17 cellular contexts compared by ENCODE assay signal in genomic region chr1:211339631-211340041, GRCh38. TPM values are rescaled to one million over a fixed set of nuclear protein-coding genes. Genes with fewer than 3 reads are reported as not detected.
DNase-seq lines count a peak whose midpoint lies in the region; ATAC-seq, FAIRE-seq and TF ChIP-seq lines count a peak whose summit lies in the region.
"Had no signal": no experiment of that assay in that cellular context is flagged by ENCODE, and none has a peak within 500 bp of the region (broad histone marks: within the 10 kb centered on the region; RNA-seq: fewer than 3 reads in every experiment).

No MANE protein-coding gene starts in this region.

- peaks cover 94% of the 10 kb centered on the region for H3K4me1 Mint-ChIP-seq in CD8-positive, alpha-beta T cell (ENCODE audit: low read depth)
- peaks cover 45% of the 10 kb centered on the region for H3K4me1 Mint-ChIP-seq in WTC11
- H3K4me1 Mint-ChIP-seq in memory B cell, result peaks cover 70% of the 10 kb centered on the region

- peaks cover 34% of the 10 kb centered on the region for H3K36me3 Mint-ChIP-seq in CD8-positive, alpha-beta T cell
- H3K36me3 Mint-ChIP-seq in WTC11, result no peaks in the 10 kb centered on the region
- H3K36me3 Mint-ChIP-seq in memory B cell, result peaks cover 28% of the 10 kb centered on the region

- ATAC-seq in A549 (peak; percentile 17 to 28; a peak in 2 of 6 replicates), WTC11 (peak; percentile 50; the same call in 1 of the 2 replicates), memory B cell (ENCODE audit: low read depth) (peak; percentile 45)
- ATAC-seq in CD8-positive, alpha-beta T cell, result peak; percentile 28

- no peak for FAIRE-seq in A549 (lab: Jason Lieb, UNC)
- FAIRE-seq: TTC549 had no signal

- H3K36me3 ChIP-seq in CD8-positive, alpha-beta T cell (ENCODE audit: insufficient read depth, low read length), result no peaks in the 10 kb centered on the region
- no peaks in the 10 kb centered on the region for H3K36me3 ChIP-seq in H7 (replicated peaks; ENCODE audit: control insufficient read depth, insufficient read depth, low read length)

- no peaks in the 10 kb centered on the region for H3K9me3 ChIP-seq in A549
- H3K9me3 ChIP-seq in CD8-positive, alpha-beta T cell (ENCODE audit: low read length), result no peaks in the 10 kb centered on the region

- peak overlapping the region; percentile 65 for H3K27ac Mint-ChIP-seq in CD8-positive, alpha-beta T cell
- H3K27ac Mint-ChIP-seq in WTC11, result no peak overlapping the region
- H3K27ac Mint-ChIP-seq in memory B cell, result peak overlapping the region; percentile 87

- intact Hi-C loops in CD8-positive, alpha-beta T cell (cut with DNase I, micrococcal nuclease), result no loop called here

- CTCF ChIA-PET in A549 (lab: Yijun Ruan, JAX), result interaction anchor here (0.7 to 3.2 kb wide), 4 partner anchors 12 to 316 kb away, joined by 3 to 22 read pairs (median 9); partner anchors contain the start of gene TRAF5
- CTCF ChIA-PET in CD8-positive, alpha-beta T cell (lab: Charles Lee), result interaction anchor here (1.2 to 2.6 kb wide), 5 partner anchors 11 to 138 kb away, joined by 3 to 11 read pairs (median 5); no protein-coding TSS in a partner anchor
- CTCF ChIA-PET in WTC11 (lab: Charles Lee), result interaction anchor here (1.1 to 2.6 kb wide), 5 partner anchors 11 to 174 kb away, joined by 3 to 9 read pairs (median 4); no protein-coding TSS in a partner anchor

- POLR2A ChIA-PET in A549 (lab: Yijun Ruan, JAX) (no interaction called here), WTC11 (lab: Charles Lee) (interaction anchor here (0.8 to 1.1 kb wide), 2 partner anchors 9 to 13 kb away, joined by 3 to 4 read pairs; partner anchors contain the start of gene TRAF5)
- POLR2A ChIA-PET in CD8-positive, alpha-beta T cell (lab: Charles Lee), result interaction anchor here (0.9 kb wide), 1 partner anchor 12 kb away, joined by 3 read pairs; no protein-coding TSS in a partner anchor

- no peak for TF ChIP-seq POLR2A in A549 (IDR thresholded peaks at IDR 0.05; ENCODE audit: low read length)

- peaks cover 15% of the 10 kb centered on the region for H3K4me1 ChIP-seq in A549
- peaks cover 86% of the 10 kb centered on the region for H3K4me1 ChIP-seq in CD8-positive, alpha-beta T cell (ENCODE audit: insufficient read depth, low read length)

- no peak for TF ChIP-seq EP300 in A549 (IDR thresholded peaks at IDR 0.05)

- no peak overlapping the region for H3K4me3 ChIP-seq in A549
- H3K4me3 ChIP-seq in CD8-positive, alpha-beta T cell (ENCODE audit: low read depth, low read length), result no peak overlapping the region
- no peak overlapping the region for H3K4me3 ChIP-seq in H7 (ENCODE audit: insufficient read depth, low read depth, low read length)
- H3K4me3 ChIP-seq: coronary artery had no signal

- TF ChIP-seq RAD21 in A549 (conservative IDR thresholded peaks at IDR 0.05 in 1 of 2, IDR thresholded peaks at IDR 0.05 in 1 of 2), result no peak

- TF ChIP-seq CTCF in A549 (IDR thresholded peaks at IDR 0.05) (no peak), WTC11 (IDR thresholded peaks at IDR 0.05) (no peak)
- no peak for TF ChIP-seq CTCF in CD8-positive, alpha-beta T cell (IDR thresholded peaks at IDR 0.05)

- H3K9me3 Mint-ChIP-seq in CD8-positive, alpha-beta T cell, result no peaks in the 10 kb centered on the region
- H3K9me3 Mint-ChIP-seq in WTC11 (no peaks in the 10 kb centered on the region), memory B cell (no peaks in the 10 kb centered on the region)

- H3K4me2 ChIP-seq in A549, result no peak overlapping the region

- 91% methylated on average over 6 of the region's 6 CpGs for WGBS in A549 (ENCODE audit: missing lambda C conversion rate)

- peak overlapping the region; percentile 12 for H3K4me3 Mint-ChIP-seq in CD8-positive, alpha-beta T cell
- no peak overlapping the region for H3K4me3 Mint-ChIP-seq in WTC11
- H3K4me3 Mint-ChIP-seq in memory B cell, result peak overlapping the region; percentile 77

- no peak for DNase-seq in A549 (ENCODE audit: low read depth in 1 of 2, low spot score in 1 of 2)
- peak in 1 of 7 experiments; percentile 52 for DNase-seq in CD8-positive, alpha-beta T cell
- DNase-seq in WTC11 (ENCODE audit: low spot score), result no peak
- no peak for DNase-seq in memory B cell (ENCODE audit: low spot score in 2 of 2)
- no peak for DNase-seq in cerebellum (ENCODE audit: low spot score)
- no peak for DNase-seq in stimulated activated CD4-positive, alpha-beta T cell treated with anti-CD3 and anti-CD28 coated beads, Interleukin-2, amount 100 ng/mL, for 24 hours
- DNase-seq in NCI-H2196 (lab: John Stamatoyannopoulos, UW; ENCODE audit: unreplicated experiment), result no peak
- no peak for DNase-seq in H7
- DNase-seq: aorta; IMR-90; NCI-H1092; NCI-H2171 treated with DMSO at 0.1 percent for 48 hours; SIG-M5; stimulated activated CD4-positive, alpha-beta T cell treated with anti-CD3 and anti-CD28 coated beads, Interleukin-4, amount 100 ng/mL, for 4 hours had no signal

- no peaks in the 10 kb centered on the region for H3K27me3 Mint-ChIP-seq in CD8-positive, alpha-beta T cell (ENCODE audit: low read depth)
- H3K27me3 Mint-ChIP-seq in WTC11 (ENCODE audit: low read depth) (no peaks in the 10 kb centered on the region), memory B cell (no peaks in the 10 kb centered on the region)

- no peaks in the 10 kb centered on the region for H3K27me3 ChIP-seq in CD8-positive, alpha-beta T cell (ENCODE audit: insufficient read depth, low read length)
- no peaks in the 10 kb centered on the region for H3K27me3 ChIP-seq in H7 (ENCODE audit: control insufficient read depth, insufficient read depth, low read length)

- no peak overlapping the region for H3K27ac ChIP-seq in A549
- H3K27ac ChIP-seq in CD8-positive, alpha-beta T cell (ENCODE audit: low read depth, low read length), result no peak overlapping the region
- H3K27ac ChIP-seq: coronary artery, epithelial cell of prostate had no signal

TF ChIP-seq in A549, 52 proteins besides CTCF, POLR2A, EP300 and RAD21:
- no peak for TF ChIP-seq ZC3H11A (IDR thresholded peaks at IDR 0.05)
TF ChIP-seq in A549: peak in this region for 0.

TF ChIP-seq in WTC11, 78 proteins besides CTCF, POLR2A, EP300 and RAD21 (continues in another document):
- TF ChIP-seq JAZF1 (CRISPR knock-in tag; IDR thresholded peaks at IDR 0.05) (no peak), ZNF671 (CRISPR knock-in tag; IDR thresholded peaks at IDR 0.05) (no peak), OVOL2 (CRISPR knock-in tag; IDR thresholded peaks at IDR 0.05; ENCODE audit: borderline replicate concordance) (no peak), USF2 (CRISPR knock-in tag; IDR thresholded peaks at IDR 0.05) (no peak), CBFB (CRISPR knock-in tag; IDR thresholded peaks at IDR 0.05; ENCODE audit: low read depth) (no peak), ZNF232 (CRISPR knock-in tag; IDR thresholded peaks at IDR 0.05) (no peak), SMAD4 (CRISPR knock-in tag; IDR thresholded peaks at IDR 0.05) (no peak)
- TF ChIP-seq, protein P1, sequence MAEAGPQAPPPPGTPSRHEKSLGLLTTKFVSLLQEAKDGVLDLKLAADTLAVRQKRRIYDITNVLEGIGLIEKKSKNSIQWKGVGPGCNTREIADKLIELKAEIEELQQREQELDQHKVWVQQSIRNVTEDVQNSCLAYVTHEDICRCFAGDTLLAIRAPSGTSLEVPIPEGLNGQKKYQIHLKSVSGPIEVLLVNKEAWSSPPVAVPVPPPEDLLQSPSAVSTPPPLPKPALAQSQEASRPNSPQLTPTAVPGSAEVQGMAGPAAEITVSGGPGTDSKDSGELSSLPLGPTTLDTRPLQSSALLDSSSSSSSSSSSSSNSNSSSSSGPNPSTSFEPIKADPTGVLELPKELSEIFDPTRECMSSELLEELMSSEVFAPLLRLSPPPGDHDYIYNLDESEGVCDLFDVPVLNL (CRISPR knock-in tag; IDR thresholded peaks at IDR 0.05; ENCODE audit: borderline replicate concordance, low read depth), result no peak
- TF ChIP-seq, protein P2, sequence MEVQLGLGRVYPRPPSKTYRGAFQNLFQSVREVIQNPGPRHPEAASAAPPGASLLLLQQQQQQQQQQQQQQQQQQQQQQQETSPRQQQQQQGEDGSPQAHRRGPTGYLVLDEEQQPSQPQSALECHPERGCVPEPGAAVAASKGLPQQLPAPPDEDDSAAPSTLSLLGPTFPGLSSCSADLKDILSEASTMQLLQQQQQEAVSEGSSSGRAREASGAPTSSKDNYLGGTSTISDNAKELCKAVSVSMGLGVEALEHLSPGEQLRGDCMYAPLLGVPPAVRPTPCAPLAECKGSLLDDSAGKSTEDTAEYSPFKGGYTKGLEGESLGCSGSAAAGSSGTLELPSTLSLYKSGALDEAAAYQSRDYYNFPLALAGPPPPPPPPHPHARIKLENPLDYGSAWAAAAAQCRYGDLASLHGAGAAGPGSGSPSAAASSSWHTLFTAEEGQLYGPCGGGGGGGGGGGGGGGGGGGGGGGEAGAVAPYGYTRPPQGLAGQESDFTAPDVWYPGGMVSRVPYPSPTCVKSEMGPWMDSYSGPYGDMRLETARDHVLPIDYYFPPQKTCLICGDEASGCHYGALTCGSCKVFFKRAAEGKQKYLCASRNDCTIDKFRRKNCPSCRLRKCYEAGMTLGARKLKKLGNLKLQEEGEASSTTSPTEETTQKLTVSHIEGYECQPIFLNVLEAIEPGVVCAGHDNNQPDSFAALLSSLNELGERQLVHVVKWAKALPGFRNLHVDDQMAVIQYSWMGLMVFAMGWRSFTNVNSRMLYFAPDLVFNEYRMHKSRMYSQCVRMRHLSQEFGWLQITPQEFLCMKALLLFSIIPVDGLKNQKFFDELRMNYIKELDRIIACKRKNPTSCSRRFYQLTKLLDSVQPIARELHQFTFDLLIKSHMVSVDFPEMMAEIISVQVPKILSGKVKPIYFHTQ (CRISPR knock-in tag; IDR thresholded peaks at IDR 0.05), result no peak
- TF ChIP-seq, protein P3, sequence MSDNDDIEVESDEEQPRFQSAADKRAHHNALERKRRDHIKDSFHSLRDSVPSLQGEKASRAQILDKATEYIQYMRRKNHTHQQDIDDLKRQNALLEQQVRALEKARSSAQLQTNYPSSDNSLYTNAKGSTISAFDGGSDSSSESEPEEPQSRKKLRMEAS (CRISPR knock-in tag; IDR thresholded peaks at IDR 0.05), result no peak

RNA-seq across cellular contexts. Expression of gene TRAF5, which starts 13.0 kb away (rescaled TPM):
- 14.6 and 16.0 TPM in 2 replicates for polyA plus RNA-seq in A549 (2011; rRNA removed)
- 5.4 and 6.3 TPM in 2 replicates for polyA plus RNA-seq in A549 (2012; cell fraction: cytosol; rRNA removed)
- polyA plus RNA-seq in A549 (2012; cell fraction: nucleus; rRNA removed), result 10.1 and 15.6 TPM in 2 replicates
- 8.2 to 9.5 TPM (median 8.6 TPM) in 3 replicates for polyA plus RNA-seq in A549 (2017; fragmentation: RNase III; extraction: RNeasy Plus Mini Kit Qiagen cat#74134 plus additional on column Dnase treatment)
- 9.6 and 12.8 TPM in 2 replicates for polyA minus RNA-seq in A549 (2011; rRNA and poly(A)+ RNA removed)
- 10 to 100 TPM; 20.5 to 24.0 TPM for total RNA-seq in CD8-positive, alpha-beta T cell
- 22.2 to 25.8 TPM (median 25.5 TPM) in 3 replicates for total RNA-seq in WTC11 (2021)
- total RNA-seq in cerebellum, result 19.5 TPM
- 21.5 and 39.3 TPM in 2 replicates for total RNA-seq in H7 (2014; rRNA removed; shearing (Covaris generic))
